Comparison of ENCODE assay signal across 18 cellular contexts in genomic region chr21:38467911-38468310, GRCh38.
DNase-seq lines count a peak whose midpoint lies in the region; ATAC-seq and TF ChIP-seq lines count a peak whose summit lies in the region.
"Had no signal": no experiment of that assay in that cellular context is flagged by ENCODE, and none has a peak within 500 bp of the region (broad histone marks: within the 10 kb centered on the region; RNA-seq: fewer than 3 reads in every experiment).

No MANE protein-coding gene starts in this region.

- peaks cover 2% of the 10 kb centered on the region for H3K9me3 ChIP-seq in WERI-Rb-1 (ENCODE audit: severe bottlenecking)

- no peaks in the 10 kb centered on the region for H3K9me3 Mint-ChIP-seq in nephron progenitor cell
- H3K9me3 Mint-ChIP-seq: CD8-positive, alpha-beta T cell had no signal

- peaks cover 7% of the 10 kb centered on the region for H3K4me1 Mint-ChIP-seq in nephron progenitor cell
- H3K4me1 Mint-ChIP-seq: B cell had no signal

- peaks cover 30% of the 10 kb centered on the region for H3K27me3 Mint-ChIP-seq in nephron progenitor cell (ENCODE audit: low read depth, poor library complexity)

- no peak overlapping the region for H3K4me3 Mint-ChIP-seq in nephron progenitor cell
- H3K4me3 Mint-ChIP-seq: B cell; CD8-positive, alpha-beta T cell had no signal

- no peaks in the 10 kb centered on the region for H3K27me3 ChIP-seq in HL-60 (ENCODE audit: insufficient read depth, poor library complexity, severe bottlenecking)
- H3K27me3 ChIP-seq in WERI-Rb-1 (ENCODE audit: insufficient read depth, low read depth, severe bottlenecking) = no peaks in the 10 kb centered on the region

- H3K36me3 ChIP-seq in WERI-Rb-1 = no peaks in the 10 kb centered on the region
- H3K36me3 ChIP-seq: HAP-1 had no signal

- ATAC-seq in HG02870 (IDR thresholded peaks at IDR 0.05; ENCODE audit: unreplicated experiment) (no peak), HG03457 (IDR thresholded peaks at IDR 0.05; ENCODE audit: unreplicated experiment) (no peak)
- ATAC-seq: CD8-positive, alpha-beta T cell had no signal

- no peaks in the 10 kb centered on the region for H3K36me3 Mint-ChIP-seq in nephron progenitor cell (ENCODE audit: low read depth)
- H3K36me3 Mint-ChIP-seq: CD8-positive, alpha-beta T cell had no signal

- H3K4me3 ChIP-seq in HL-60 (replicated peaks; ENCODE audit: insufficient read depth, low read length) (no peak overlapping the region), WERI-Rb-1 (ENCODE audit: low read depth, low read length) (no peak overlapping the region)
- H3K4me3 ChIP-seq: HAP-1 had no signal

- H3K27ac Mint-ChIP-seq in nephron progenitor cell = no peak overlapping the region
- H3K27ac Mint-ChIP-seq: B cell; CD8-positive, alpha-beta T cell had no signal

- DNase-seq in ELF-1 (ENCODE audit: low read depth, low spot score) (peak; percentile 71), HL-60 (ENCODE audit: low read depth in 1 of 2, low spot score in 1 of 2) (peak in 1 of 2 experiments; percentile 42), WERI-Rb-1 (peak; percentile 51), islet precursor cell (peak; percentile 74), nephron progenitor cell (no peak)
- DNase-seq: ACHN; CD8-positive, alpha-beta T cell; DND-41; Karpas-422; MM.1S; NCI-H1105 treated with DMSO at 0.1 percent for 48 hours; NCI-H2029 treated with DMSO at 0.1 percent for 48 hours; NCI-H2227 treated with DMSO at 0.1 percent for 48 hours; NCI-H526 treated with DMSO at 0.1 percent for 48 hours had no signal

- TF ChIP-seq CTCF in HL-60 (IDR thresholded peaks at IDR 0.05; ENCODE audit: insufficient read depth, low read length) = no peak
- TF ChIP-seq CTCF in WERI-Rb-1 (IDR thresholded peaks at IDR 0.05; ENCODE audit: low read depth, low read length) = peak; percentile 51
- TF ChIP-seq CTCF in nephron progenitor cell (IDR thresholded peaks at IDR 0.05) = no peak

- H3K27ac ChIP-seq in HL-60 (replicated peaks) (peak overlapping the region; percentile 73), WERI-Rb-1 (no peak overlapping the region)
